Comparison of ENCODE assay signal across 10 cellular contexts in the genomic region with DNA sequence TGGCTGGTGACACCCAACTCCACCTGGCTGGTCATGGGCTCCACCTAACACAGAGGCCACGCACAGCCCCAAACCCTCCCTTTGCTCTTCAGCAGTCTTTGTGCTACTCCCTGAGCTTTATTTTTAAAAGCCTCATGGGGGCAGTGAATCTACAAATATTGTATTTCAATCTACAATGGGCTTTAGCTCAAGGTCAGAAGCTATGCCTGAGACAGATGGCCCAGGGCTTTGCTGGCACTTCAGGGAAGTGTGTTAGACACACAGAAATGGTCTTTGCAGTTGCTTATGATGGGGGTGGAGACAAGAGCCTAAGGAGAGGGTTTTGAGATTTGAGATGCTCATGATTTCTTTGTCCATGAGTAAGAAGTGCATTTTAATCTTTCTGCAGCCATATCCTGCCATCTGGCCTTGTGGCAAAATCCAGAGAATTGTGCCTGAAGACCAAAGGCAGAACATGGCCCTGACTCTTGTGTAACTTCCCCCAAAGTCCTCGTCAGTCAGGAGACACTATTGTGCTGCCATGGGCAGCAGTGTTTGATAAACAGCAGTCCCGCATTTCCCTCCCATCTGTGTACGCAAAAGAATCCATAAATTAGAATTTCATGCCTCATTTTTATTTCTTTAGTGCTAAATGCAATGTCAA.
DNase-seq lines count a peak whose midpoint lies in the region; ATAC-seq and TF ChIP-seq lines count a peak whose summit lies in the region.
"Had no signal": no experiment of that assay in that cellular context is flagged by ENCODE, and none has a peak within 500 bp of the region (broad histone marks: within the 10 kb centered on the region; RNA-seq: fewer than 3 reads in every experiment).

No MANE protein-coding gene starts in this region.

- no peaks in the 10 kb centered on the region for H3K4me1 ChIP-seq in neuronal stem cell (ENCODE audit: control insufficient read depth in 2 of 2, insufficient read depth in 1 of 2, low read depth in 1 of 2, low read length in 2 of 2)

- peaks cover 2% of the 10 kb centered on the region for H3K9me3 Mint-ChIP-seq in nephron
- H3K9me3 Mint-ChIP-seq: T-helper 1 cell treated with Interleukin-12 subunit alpha and Interleukin-12 subunit beta and Interleukin-4 antibody, amounts not matched to agents 30 μg/mL and 1 μg/mL, for 36 hours had no signal

- no CpG with 5 or more reads among the region's 4 CpGs for WGBS in neuronal stem cell (ENCODE audit: extremely low coverage in 2 of 2, insufficient read length in 2 of 2, insufficient replicate concordance in 1 of 2), 2 donors

- H2AFZ ChIP-seq in neuronal stem cell (ENCODE audit: low read length): no peak overlapping the region

- H2BK12ac ChIP-seq in neuronal stem cell (ENCODE audit: low read length): no peak overlapping the region

- no peak overlapping the region for H3K18ac ChIP-seq in neuronal stem cell (ENCODE audit: low read length)

- peaks cover 22% of the 10 kb centered on the region for H3K27me3 Mint-ChIP-seq in nephron (ENCODE audit: low read depth)

- no peak overlapping the region for H4K91ac ChIP-seq in neuronal stem cell (ENCODE audit: low read depth, low read length, poor library complexity)

- no peaks in the 10 kb centered on the region for H3K27me3 ChIP-seq in neuronal stem cell (ENCODE audit: control insufficient read depth in 3 of 3, insufficient read depth in 3 of 3, low read depth in 1 of 3, low read length in 3 of 3)

- no peak overlapping the region for H3K4me3 Mint-ChIP-seq in nephron
- H3K4me3 Mint-ChIP-seq: T-helper 1 cell treated with Interleukin-12 subunit alpha and Interleukin-12 subunit beta and Interleukin-4 antibody, amounts not matched to agents 30 μg/mL and 1 μg/mL, for 36 hours had no signal

- H3K4me1 Mint-ChIP-seq in nephron: peaks cover 28% of the 10 kb centered on the region

- H3K14ac ChIP-seq in neuronal stem cell (ENCODE audit: low read length): no peak overlapping the region

- H3K4me2 ChIP-seq in neuronal stem cell (ENCODE audit: insufficient read depth, low read length, poor library complexity, severe bottlenecking): no peak overlapping the region

- ATAC-seq in HG03159 (IDR thresholded peaks at IDR 0.05; ENCODE audit: unreplicated experiment) (no peak), GM18498 (IDR thresholded peaks at IDR 0.05; ENCODE audit: unreplicated experiment) (no peak), GM19463 (IDR thresholded peaks at IDR 0.05; ENCODE audit: unreplicated experiment) (no peak)

- no peak overlapping the region for H3K27ac ChIP-seq in neuronal stem cell (replicated peaks; ENCODE audit: low read length)
- H3K27ac ChIP-seq: epithelial cell of prostate had no signal

- peak overlapping the region; percentile 76 to 86 (median 82) for H3K27ac Mint-ChIP-seq in nephron
- H3K27ac Mint-ChIP-seq: T-helper 1 cell treated with Interleukin-12 subunit alpha and Interleukin-12 subunit beta and Interleukin-4 antibody, amounts not matched to agents 30 μg/mL and 1 μg/mL, for 36 hours had no signal

- H4K8ac ChIP-seq in neuronal stem cell (ENCODE audit: low read depth, low read length): no peak overlapping the region

- H3K4me3 ChIP-seq in cardiac fibroblast (replicated peaks in 1 of 2; ENCODE audit: low read depth in 2 of 2, low read length in 2 of 2) (no peak overlapping the region), neuronal stem cell (ENCODE audit: low read length in 2 of 2) (no peak overlapping the region)

- peaks cover 2% of the 10 kb centered on the region for H3K79me1 ChIP-seq in neuronal stem cell (ENCODE audit: low read depth, low read length)

- H2BK120ac ChIP-seq in neuronal stem cell (ENCODE audit: low read depth, low read length): no peak overlapping the region

- H2BK5ac ChIP-seq in neuronal stem cell (ENCODE audit: low read length): no peak overlapping the region

- H3K36me3 Mint-ChIP-seq in nephron (ENCODE audit: low read depth): no peaks in the 10 kb centered on the region

- H2AK5ac ChIP-seq in neuronal stem cell (ENCODE audit: low read depth, low read length): no peak overlapping the region

- TF ChIP-seq CTCF in cardiac fibroblast (IDR thresholded peaks at IDR 0.05; ENCODE audit: low read depth, low read length) (peak; percentile 21), nephron (IDR thresholded peaks at IDR 0.05; ENCODE audit: unreplicated experiment in 3 of 3) (peak; percentile 15 to 31 (median 26))

- H3K9ac ChIP-seq in neuronal stem cell (ENCODE audit: low read depth, low read length, poor library complexity): no peak overlapping the region

- H2BK15ac ChIP-seq in neuronal stem cell (ENCODE audit: low read length): no peak overlapping the region

- no peaks in the 10 kb centered on the region for H3K36me3 ChIP-seq in neuronal stem cell (replicated peaks in 1 of 2; ENCODE audit: control insufficient read depth in 2 of 2, insufficient read depth in 2 of 2, low read length in 2 of 2)

- no peak overlapping the region for H3K4ac ChIP-seq in neuronal stem cell (ENCODE audit: low read length)

- no peak overlapping the region for H3K23ac ChIP-seq in neuronal stem cell (ENCODE audit: low read depth, low read length, poor library complexity)

- no peaks in the 10 kb centered on the region for H3K9me3 ChIP-seq in neuronal stem cell (replicated peaks in 1 of 2; ENCODE audit: control insufficient read depth in 2 of 2, insufficient read depth in 1 of 2, low read depth in 1 of 2, low read length in 2 of 2)

- DNase-seq in DMS53 treated with DMSO at 0.1 percent for 48 hours (lab: John Stamatoyannopoulos, UW; ENCODE audit: unreplicated experiment) (peak; percentile 60), NCI-H2196 (lab: John Stamatoyannopoulos, UW; ENCODE audit: unreplicated experiment) (peak; percentile 69), cardiac fibroblast (ENCODE audit: low read depth in 2 of 2) (peak; percentile 56 to 70), neuronal stem cell (ENCODE audit: low spot score) (no peak)
